Comparison of ENCODE assay signal across 1 cellular context in genomic region chr2:159712194-159712928, GRCh38.
A peak's percentile ranks its signal among the peaks of the same experiment; 100 is the strongest.
TF ChIP-seq lines count a peak whose summit lies in the region.

Gene MARCHF7, plus strand, starts transcription at chr2:159712506. Its CDS starts 16,517 bp downstream, at chr2:159729023.

TF ChIP-seq in K562, 482 proteins besides CTCF, POLR2A, EP300 and RAD21 (continued from another document and continues in another):
- TF ChIP-seq ZNF699 (CRISPR knock-in tag; IDR thresholded peaks at IDR 0.05; ENCODE audit: insufficient replicate concordance) (no peak), MCM5 (IDR thresholded peaks at IDR 0.05; ENCODE audit: low read depth) (no peak), ILF3 (IDR thresholded peaks at IDR 0.05; ENCODE audit: borderline replicate concordance) (0 out of 2 replicates have a peak, but pooled peaks have one; percentile 15), ZBTB40 (IDR thresholded peaks at IDR 0.05) (no peak), ZBTB40 (CRISPR knock-in tag; IDR thresholded peaks at IDR 0.05) (no peak), SOX6 (IDR thresholded peaks at IDR 0.05) (no peak; the same call in 1 of the 2 replicates), E4F1 (CRISPR knock-in tag; IDR thresholded peaks at IDR 0.05; ENCODE audit: borderline replicate concordance) (no peak; the same call in 1 of the 2 replicates), HSF4 (CRISPR knock-in tag; IDR thresholded peaks at IDR 0.05; ENCODE audit: borderline replicate concordance) (no peak), RBM22 (IDR thresholded peaks at IDR 0.05; ENCODE audit: low read depth, low read length, poor library complexity, severe bottlenecking) (peak; percentile 95), NCOA6 (IDR thresholded peaks at IDR 0.05) (no peak), MLX (CRISPR knock-in tag; conservative IDR thresholded peaks at IDR 0.05) (peak in 1 of 2 experiments; percentile 69; a peak in 1 of 4 replicates), IRF2 (CRISPR knock-in tag; IDR thresholded peaks at IDR 0.05) (no peak), ZNF75A (CRISPR knock-in tag; IDR thresholded peaks at IDR 0.05) (0 out of 2 replicates have a peak, but pooled peaks have one; percentile 8), ATF4 (CRISPR knock-in tag; IDR thresholded peaks at IDR 0.05) (peak; percentile 2; the same call in 1 of the 2 replicates), ZNF589 (CRISPR knock-in tag; IDR thresholded peaks at IDR 0.05; ENCODE audit: low read depth) (peak; percentile 68; the same call in 1 of the 2 replicates), MTA2 (IDR thresholded peaks at IDR 0.05; ENCODE audit: low read depth) (no peak), ZBTB33 (CRISPR knock-in tag; IDR thresholded peaks at IDR 0.05) (peak; percentile 79), ZBED1 (IDR thresholded peaks at IDR 0.05) (peak; percentile 32; the same call in 1 of the 2 replicates), NBN (IDR thresholded peaks at IDR 0.05; ENCODE audit: low read depth) (peak; percentile 94), NFXL1 (CRISPR knock-in tag; IDR thresholded peaks at IDR 0.05) (0 out of 2 replicates have a peak, but pooled peaks have one; percentile 36), YY1 (IDR thresholded peaks at IDR 0.05; ENCODE audit: borderline replicate concordance in 1 of 3, control insufficient read depth in 1 of 3, extremely low read depth in 1 of 3, insufficient read depth in 3 of 3, insufficient read length in 1 of 3, insufficient replicate concordance in 2 of 3, low read depth in 1 of 3, low read length in 2 of 3) (peak; percentile 82 to 96 (median 91)), ATF3 (IDR thresholded peaks at IDR 0.05) (no peak), ATF3 (CRISPR knock-in tag; conservative IDR thresholded peaks at IDR 0.05) (0 out of 2 replicates have a peak, but pooled peaks have one; percentile 39), ZBTB11 (CRISPR knock-in tag; IDR thresholded peaks at IDR 0.05) (no peak; a peak in 2 of 6 replicates), MAFF (IDR thresholded peaks at IDR 0.05; ENCODE audit: low read length) (peak; percentile 82; the same call in 1 of the 2 replicates), DPF2 (IDR thresholded peaks at IDR 0.05) (peak; percentile 73), ZNF239 (CRISPR knock-in tag; IDR thresholded peaks at IDR 0.05) (peak; percentile 16; the same call in 1 of the 2 replicates), MBD1 (CRISPR knock-in tag; IDR thresholded peaks at IDR 0.05) (no peak), ZNF780A (CRISPR knock-in tag; IDR thresholded peaks at IDR 0.05) (no peak; the same call in 1 of the 2 replicates), POLR2B (IDR thresholded peaks at IDR 0.05; ENCODE audit: low read depth, partially characterized antibody) (peak; percentile 97), HNRNPUL1 (IDR thresholded peaks at IDR 0.05; ENCODE audit: low read length) (no peak), SMC3 (conservative IDR thresholded peaks at IDR 0.05; ENCODE audit: insufficient read depth, low read depth, low read length) (peak; percentile 76), ZNF512 (tag; IDR thresholded peaks at IDR 0.05) (no peak)
